In genomic region chr12:47758834-47759690, GRCh38 we compare ENCODE assay signal across 1 cellular context.
A peak's percentile ranks its signal among the peaks of the same experiment; 100 is the strongest.
TF ChIP-seq lines count a peak whose summit lies in the region.

Gene RAPGEF3 (minus strand): TSS chr12:47758880. CDS start chr12:47758556, 324 bp downstream.

TF ChIP-seq in K562, 482 proteins besides CTCF, POLR2A, EP300 and RAD21 (continued from another document and continues in another):
- TF ChIP-seq FOXO4 (CRISPR knock-in tag; IDR thresholded peaks at IDR 0.05) (no peak), ZBTB1 (CRISPR knock-in tag; IDR thresholded peaks at IDR 0.05; ENCODE audit: borderline replicate concordance, low read depth) (no peak; the same call in 1 of the 2 replicates), MCM2 (IDR thresholded peaks at IDR 0.05; ENCODE audit: low read depth) (no peak), RFX1 (IDR thresholded peaks at IDR 0.05) (no peak), FOS (IDR thresholded peaks at IDR 0.05; ENCODE audit: extremely low read depth, insufficient read length) (no peak), GTF2A2 (tag; IDR thresholded peaks at IDR 0.05) (no peak), C11orf30 (IDR thresholded peaks at IDR 0.05; ENCODE audit: low read depth) (no peak), ELF2 (CRISPR knock-in tag; IDR thresholded peaks at IDR 0.05) (no peak), RBM17 (IDR thresholded peaks at IDR 0.05; ENCODE audit: borderline replicate concordance, low read depth, low read length) (no peak), XRCC4 (IDR thresholded peaks at IDR 0.05; ENCODE audit: extremely low read depth, insufficient read depth, insufficient read length) (no peak), ADNP (tag; IDR thresholded peaks at IDR 0.05) (no peak), FOXA3 (CRISPR knock-in tag; conservative IDR thresholded peaks at IDR 0.05 in 1 of 2, IDR thresholded peaks at IDR 0.05 in 1 of 2) (peak; percentile 50 to 91; a peak in 3 of 4 replicates), ZFP91 (CRISPR knock-in tag; IDR thresholded peaks at IDR 0.05) (no peak), NFATC3 (IDR thresholded peaks at IDR 0.05) (no peak), DEAF1 (CRISPR knock-in tag; IDR thresholded peaks at IDR 0.05) (no peak), HDAC3 (IDR thresholded peaks at IDR 0.05; ENCODE audit: borderline replicate concordance, partially characterized antibody) (peak; percentile 53), NR3C1 (CRISPR knock-in tag; IDR thresholded peaks at IDR 0.05) (no peak), RBM25 (IDR thresholded peaks at IDR 0.05; ENCODE audit: low read depth, low read length, severe bottlenecking) (no peak), ZNF766 (CRISPR knock-in tag; conservative IDR thresholded peaks at IDR 0.05) (no peak), ZNF217 (CRISPR knock-in tag; IDR thresholded peaks at IDR 0.05) (no peak), TGIF2 (CRISPR knock-in tag; IDR thresholded peaks at IDR 0.05) (no peak), ZNF3 (CRISPR knock-in tag; IDR thresholded peaks at IDR 0.05) (no peak), MGA (IDR thresholded peaks at IDR 0.05) (peak; percentile 78), PHB2 (IDR thresholded peaks at IDR 0.05; ENCODE audit: low read depth) (no peak), ZBTB11 (CRISPR knock-in tag; IDR thresholded peaks at IDR 0.05) (no peak), ZNF384 (IDR thresholded peaks at IDR 0.05; ENCODE audit: low read depth, low read length) (no peak), RNF219 (CRISPR knock-in tag; IDR thresholded peaks at IDR 0.05) (no peak), HDAC1 (IDR thresholded peaks at IDR 0.05) (peak in 1 of 2 experiments; percentile 93; a peak in 2 of 4 replicates), POLR2G (IDR thresholded peaks at IDR 0.05; ENCODE audit: low read depth, low read length) (peak; percentile 82), ZNF395 (CRISPR knock-in tag; IDR thresholded peaks at IDR 0.05) (no peak), ZNF764 (CRISPR knock-in tag; IDR thresholded peaks at IDR 0.05; ENCODE audit: low read depth) (no peak), NCOA6 (IDR thresholded peaks at IDR 0.05) (no peak), EHMT2 (IDR thresholded peaks at IDR 0.05) (no peak), RB1 (IDR thresholded peaks at IDR 0.05; ENCODE audit: low read depth) (peak; percentile 35; the same call in 1 of the 2 replicates)
